In the genomic region with DNA sequence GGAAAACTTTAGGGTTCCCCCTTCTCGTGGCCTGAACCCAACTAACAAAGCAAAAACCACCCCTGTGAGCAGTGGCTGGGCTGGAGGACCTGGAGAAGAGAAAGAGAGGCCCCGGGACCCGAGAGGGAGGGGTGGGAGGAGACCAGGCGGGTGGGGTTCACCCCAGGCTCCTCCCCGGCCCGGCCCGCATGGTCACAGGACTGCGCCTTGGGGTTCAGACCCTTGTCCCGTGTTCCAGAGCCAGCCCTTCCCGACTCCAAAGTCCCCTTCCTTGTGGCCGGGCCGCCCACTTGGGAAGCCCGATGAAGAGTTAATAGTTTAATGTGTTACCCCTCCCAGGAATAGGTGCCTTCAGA, we compare ENCODE assay signal across 9 cellular contexts. TPM values are rescaled to one million over a fixed set of nuclear protein-coding genes. Genes with fewer than 3 reads are reported as not detected.
DNase-seq lines count a peak whose midpoint lies in the region; ATAC-seq and TF ChIP-seq lines count a peak whose summit lies in the region.
"Had no signal": no experiment of that assay in that cellular context is flagged by ENCODE, and none has a peak within 500 bp of the region (broad histone marks: within the 10 kb centered on the region; RNA-seq: fewer than 3 reads in every experiment).

No MANE protein-coding gene starts in this region.

- peaks cover 10% of the 10 kb centered on the region for H3K27me3 ChIP-seq in ascending aorta

- H3K27ac ChIP-seq in ascending aorta (no peak overlapping the region), skin epidermis (peak overlapping the region in 14 of 21 experiments; percentile 2 to 77 (median 40))

- DNase-seq in HK-2 (ENCODE audit: unreplicated experiment) (peak; percentile 15), ascending aorta (ENCODE audit: low spot score in 2 of 2) (no peak), islet precursor cell (peak; percentile 65), dermis blood vessel endothelial cell (no peak), ecto neural progenitor cell (ENCODE audit: low spot score) (no peak)
- DNase-seq: effector CD8-positive, alpha-beta T cell had no signal

- H3K4me1 ChIP-seq in ascending aorta = peaks cover 7 to 9% of the 10 kb centered on the region in 2 donors

- no peak for ATAC-seq in HG02870 (IDR thresholded peaks at IDR 0.05; ENCODE audit: unreplicated experiment)

- no peaks in the 10 kb centered on the region for H3K9me3 ChIP-seq in ascending aorta

- H3K36me3 ChIP-seq in ascending aorta = no peaks in the 10 kb centered on the region

- peak overlapping the region; percentile 53 to 56 for H3K4me3 ChIP-seq in ascending aorta
- peak overlapping the region; percentile 39 to 70 (median 42) for H3K4me3 ChIP-seq in skin epidermis

- intact Hi-C loops in ascending aorta (cut with DNase I) = no loop called here

- no peak for TF ChIP-seq CTCF in ascending aorta (IDR thresholded peaks at IDR 0.05)

RNA-seq across cellular contexts. Expression of a gene that starts 0.9 kb away (rescaled TPM):
- total RNA-seq in ascending aorta = not detected
- not detected in 2 replicates for total RNA-seq in dermis blood vessel endothelial cell
- total RNA-seq: T-helper 1 cell treated with Interleukin-12 subunit alpha and Interleukin-12 subunit beta and Interleukin-4 antibody, amounts not matched to agents 30 ng/mL and 1 ng/mL, for 36 hours had no signal

RNA-seq across cellular contexts. Expression of a gene that starts 49.9 kb away (rescaled TPM):
- total RNA-seq in ascending aorta = 6.7 TPM
- total RNA-seq in dermis blood vessel endothelial cell = not detected in 2 replicates
- total RNA-seq: T-helper 1 cell treated with Interleukin-12 subunit alpha and Interleukin-12 subunit beta and Interleukin-4 antibody, amounts not matched to agents 30 ng/mL and 1 ng/mL, for 36 hours had no signal

Comparison
In these comparisons a context has a peak if more than half of its experiments do, and no peak if none do; other contexts are left out.
1. DNase-seq: peak in HK-2 (single experiment) and islet precursor cell (single experiment); none in ascending aorta (0 of 2), dermis blood vessel endothelial cell (single experiment) and ecto neural progenitor cell (single experiment).
2. H3K27ac ChIP-seq: peak in skin epidermis (14 of 21); none in ascending aorta (0 of 2).